In the genomic region with DNA sequence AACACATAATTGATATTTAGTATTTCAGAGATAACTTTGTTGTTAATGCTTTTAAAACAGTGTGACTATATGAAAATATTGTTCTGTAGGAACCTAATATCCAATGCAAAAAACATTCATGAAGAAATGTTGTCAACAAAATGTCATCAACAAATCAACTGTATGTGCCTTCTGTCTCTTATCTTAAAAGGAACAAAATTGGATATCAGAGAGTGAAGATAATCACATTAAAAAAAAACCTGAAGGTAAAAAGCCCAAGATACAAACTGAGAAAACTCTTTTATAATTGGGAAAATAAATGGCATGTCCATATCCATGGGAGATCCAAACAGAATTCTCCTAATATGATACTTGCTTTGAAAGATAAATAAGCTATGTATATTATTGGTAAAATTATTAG, we compare ENCODE assay signal across 11 cellular contexts. TPM values are rescaled to one million over a fixed set of nuclear protein-coding genes. Genes with fewer than 3 reads are reported as not detected.
"Had no signal": no experiment of that assay in that cellular context is flagged by ENCODE, and none has a peak within 500 bp of the region (broad histone marks: within the 10 kb centered on the region; RNA-seq: fewer than 3 reads in every experiment).

No MANE protein-coding gene starts in this region.

- H2AFZ ChIP-seq: GM23248, GM23338 had no signal

- H3K9me3 ChIP-seq: HAP-1 had no signal

- H3K27ac Mint-ChIP-seq: GM23338, H9, HFFc6 had no signal

- H3K36me3 ChIP-seq: HAP-1 had no signal

- H3K4me2 ChIP-seq: GM23338 had no signal

- DNase-seq: GM23248, GOT3, H7, H9, HCEC 1CT, HFFc6 had no signal

- H3K4me3 Mint-ChIP-seq: GM23338, H9, HFFc6 had no signal

- FAIRE-seq: H1, H54 had no signal

- H3K27ac ChIP-seq: GM23248 had no signal

- H3K4me1 ChIP-seq: HAP-1 had no signal

- ATAC-seq: GM23338, HCT116 had no signal

- H3K9ac ChIP-seq: GM23248 had no signal

- H3K4me3 ChIP-seq: GM23248, GM23338, HAP-1 had no signal

- H3K9me3 Mint-ChIP-seq: GM23338, H9, HFFc6 had no signal

RNA-seq across cellular contexts. Expression of a gene that starts 33.9 kb away (rescaled TPM):
- total RNA-seq: GM23248, HFFc6 had no signal
- polyA plus RNA-seq: GM23248 had no signal
